1 cellular context compared by ENCODE assay signal in genomic region chr6:35297541-35298481, GRCh38.
TF ChIP-seq lines count a peak whose summit lies in the region.

A gene with protein sequence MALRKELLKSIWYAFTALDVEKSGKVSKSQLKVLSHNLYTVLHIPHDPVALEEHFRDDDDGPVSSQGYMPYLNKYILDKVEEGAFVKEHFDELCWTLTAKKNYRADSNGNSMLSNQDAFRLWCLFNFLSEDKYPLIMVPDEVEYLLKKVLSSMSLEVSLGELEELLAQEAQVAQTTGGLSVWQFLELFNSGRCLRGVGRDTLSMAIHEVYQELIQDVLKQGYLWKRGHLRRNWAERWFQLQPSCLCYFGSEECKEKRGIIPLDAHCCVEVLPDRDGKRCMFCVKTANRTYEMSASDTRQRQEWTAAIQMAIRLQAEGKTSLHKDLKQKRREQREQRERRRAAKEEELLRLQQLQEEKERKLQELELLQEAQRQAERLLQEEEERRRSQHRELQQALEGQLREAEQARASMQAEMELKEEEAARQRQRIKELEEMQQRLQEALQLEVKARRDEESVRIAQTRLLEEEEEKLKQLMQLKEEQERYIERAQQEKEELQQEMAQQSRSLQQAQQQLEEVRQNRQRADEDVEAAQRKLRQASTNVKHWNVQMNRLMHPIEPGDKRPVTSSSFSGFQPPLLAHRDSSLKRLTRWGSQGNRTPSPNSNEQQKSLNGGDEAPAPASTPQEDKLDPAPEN (plus strand): TSS chr6:35297818. CDS start chr6:35297857, 39 bp downstream.

TF ChIP-seq in HepG2, 621 proteins besides CTCF, POLR2A, EP300 and RAD21 (continued from another document and continues in another):
- TF ChIP-seq TMF1 (CRISPR knock-in tag; IDR thresholded peaks at IDR 0.05; ENCODE audit: low read depth) (peak; percentile 90; the same call in 1 of the 2 replicates), ISL2 (CRISPR knock-in tag; IDR thresholded peaks at IDR 0.05) (peak; percentile 76), TEAD3 (CRISPR knock-in tag; optimal IDR thresholded peaks at IDR 0.05; ENCODE audit: borderline replicate concordance) (peak; percentile 81), ZNF292 (CRISPR knock-in tag; IDR thresholded peaks at IDR 0.05; ENCODE audit: borderline replicate concordance, low read depth) (peak; percentile 89), GABPA (IDR thresholded peaks at IDR 0.05; ENCODE audit: low read depth, low read length) (no peak), GABPA (CRISPR knock-in tag; IDR thresholded peaks at IDR 0.05; ENCODE audit: low read depth) (peak; percentile 69), ZFP41 (CRISPR knock-in tag; IDR thresholded peaks at IDR 0.05; ENCODE audit: borderline replicate concordance) (peak; percentile 53; the same call in 1 of the 2 replicates), MED8 (CRISPR knock-in tag; IDR thresholded peaks at IDR 0.05; ENCODE audit: insufficient replicate concordance) (peak; percentile 72), ZKSCAN1 (IDR thresholded peaks at IDR 0.05; ENCODE audit: low read length) (0 out of 2 replicates have a peak, but pooled peaks have one; percentile 70), MIER2 (CRISPR knock-in tag; IDR thresholded peaks at IDR 0.05) (peak; percentile 65), ZNF678 (CRISPR knock-in tag; IDR thresholded peaks at IDR 0.05) (peak; percentile 79; the same call in 1 of the 2 replicates), ZIK1 (CRISPR knock-in tag; IDR thresholded peaks at IDR 0.05; ENCODE audit: borderline replicate concordance, low read depth) (peak; percentile 71; the same call in 1 of the 2 replicates), FOXM1 (CRISPR knock-in tag; IDR thresholded peaks at IDR 0.05) (peak; percentile 82; the same call in 1 of the 2 replicates), ZNF546 (CRISPR knock-in tag; conservative IDR thresholded peaks at IDR 0.05) (0 out of 2 replicates have a peak, but pooled peaks have one; percentile 35), ZBTB8A (CRISPR knock-in tag; IDR thresholded peaks at IDR 0.05; ENCODE audit: borderline replicate concordance, low read depth) (no peak), ZNF724P (CRISPR knock-in tag; IDR thresholded peaks at IDR 0.05; ENCODE audit: borderline replicate concordance) (no peak), STAT5B (CRISPR knock-in tag; IDR thresholded peaks at IDR 0.05) (no peak), ZFP90 (CRISPR knock-in tag; IDR thresholded peaks at IDR 0.05; ENCODE audit: borderline replicate concordance) (0 out of 2 replicates have a peak, but pooled peaks have one; percentile 75), ZNF703 (CRISPR knock-in tag; IDR thresholded peaks at IDR 0.05; ENCODE audit: borderline replicate concordance) (no peak; the same call in 1 of the 2 replicates), ZNF564 (CRISPR knock-in tag; IDR thresholded peaks at IDR 0.05) (no peak), SIN3A (IDR thresholded peaks at IDR 0.05; ENCODE audit: borderline replicate concordance, low read depth, low read length) (peak; percentile 85; the same call in 1 of the 2 replicates), GATAD2A (CRISPR knock-in tag; IDR thresholded peaks at IDR 0.05) (peak; percentile 73), ZNF75D (CRISPR knock-in tag; IDR thresholded peaks at IDR 0.05; ENCODE audit: borderline replicate concordance) (no peak), SYNCRIP (IDR thresholded peaks at IDR 0.05; ENCODE audit: insufficient read depth, low read depth, low read length) (no peak), FOXC1 (CRISPR knock-in tag; IDR thresholded peaks at IDR 0.05; ENCODE audit: borderline replicate concordance) (peak; percentile 19; the same call in 1 of the 2 replicates), ZBTB3 (CRISPR knock-in tag; IDR thresholded peaks at IDR 0.05; ENCODE audit: borderline replicate concordance, low read depth) (no peak), ZNF737 (CRISPR knock-in tag; IDR thresholded peaks at IDR 0.05; ENCODE audit: borderline replicate concordance) (peak; percentile 39; the same call in 1 of the 2 replicates), AKAP8 (CRISPR knock-in tag; IDR thresholded peaks at IDR 0.05) (0 out of 2 replicates have a peak, but pooled peaks have one; percentile 47), ZFP36 (IDR thresholded peaks at IDR 0.05; ENCODE audit: borderline replicate concordance, low read depth, low read length, partially characterized antibody) (peak; percentile 39), ZNF446 (CRISPR knock-in tag; IDR thresholded peaks at IDR 0.05) (no peak), MXD4 (CRISPR knock-in tag; IDR thresholded peaks at IDR 0.05) (peak; percentile 63), MTA3 (CRISPR knock-in tag; IDR thresholded peaks at IDR 0.05) (no peak), TFE3 (CRISPR knock-in tag; IDR thresholded peaks at IDR 0.05) (0 out of 2 replicates have a peak, but pooled peaks have one; percentile 38), NPAS2 (CRISPR knock-in tag; IDR thresholded peaks at IDR 0.05; ENCODE audit: borderline replicate concordance) (no peak), FOXK2 (IDR thresholded peaks at IDR 0.05) (no peak), MZF1 (CRISPR knock-in tag; IDR thresholded peaks at IDR 0.05; ENCODE audit: borderline replicate concordance) (no peak), HOXD1 (CRISPR knock-in tag; IDR thresholded peaks at IDR 0.05) (peak; percentile 50; the same call in 1 of the 2 replicates), SMAD1 (CRISPR knock-in tag; IDR thresholded peaks at IDR 0.05; ENCODE audit: borderline replicate concordance, low read depth) (peak; percentile 89; the same call in 1 of the 2 replicates), BHLHE40 (IDR thresholded peaks at IDR 0.05; ENCODE audit: low read length) (peak; percentile 28; the same call in 1 of the 2 replicates), ZNF646 (CRISPR knock-in tag; IDR thresholded peaks at IDR 0.05) (no peak), REL (CRISPR knock-in tag; conservative IDR thresholded peaks at IDR 0.05) (no peak; the same call in 1 of the 2 replicates), BATF2 (CRISPR knock-in tag; IDR thresholded peaks at IDR 0.05) (no peak), PHB2 (IDR thresholded peaks at IDR 0.05; ENCODE audit: partially characterized antibody) (no peak), MED13 (CRISPR knock-in tag; IDR thresholded peaks at IDR 0.05) (no peak), FOXO1 (CRISPR knock-in tag; IDR thresholded peaks at IDR 0.05) (peak; percentile 41; the same call in 1 of the 2 replicates), HES4 (CRISPR knock-in tag; IDR thresholded peaks at IDR 0.05; ENCODE audit: borderline replicate concordance) (peak; percentile 66; the same call in 1 of the 2 replicates), ELF4 (CRISPR knock-in tag; IDR thresholded peaks at IDR 0.05; ENCODE audit: borderline replicate concordance) (peak; percentile 54; the same call in 1 of the 2 replicates), ZNF121 (CRISPR knock-in tag; IDR thresholded peaks at IDR 0.05) (peak; percentile 4; the same call in 1 of the 2 replicates)
- TF ChIP-seq, protein P1, sequence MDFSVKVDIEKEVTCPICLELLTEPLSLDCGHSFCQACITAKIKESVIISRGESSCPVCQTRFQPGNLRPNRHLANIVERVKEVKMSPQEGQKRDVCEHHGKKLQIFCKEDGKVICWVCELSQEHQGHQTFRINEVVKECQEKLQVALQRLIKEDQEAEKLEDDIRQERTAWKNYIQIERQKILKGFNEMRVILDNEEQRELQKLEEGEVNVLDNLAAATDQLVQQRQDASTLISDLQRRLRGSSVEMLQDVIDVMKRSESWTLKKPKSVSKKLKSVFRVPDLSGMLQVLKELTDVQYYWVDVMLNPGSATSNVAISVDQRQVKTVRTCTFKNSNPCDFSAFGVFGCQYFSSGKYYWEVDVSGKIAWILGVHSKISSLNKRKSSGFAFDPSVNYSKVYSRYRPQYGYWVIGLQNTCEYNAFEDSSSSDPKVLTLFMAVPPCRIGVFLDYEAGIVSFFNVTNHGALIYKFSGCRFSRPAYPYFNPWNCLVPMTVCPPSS (IDR thresholded peaks at IDR 0.05) = no peak
- TF ChIP-seq, protein P2, sequence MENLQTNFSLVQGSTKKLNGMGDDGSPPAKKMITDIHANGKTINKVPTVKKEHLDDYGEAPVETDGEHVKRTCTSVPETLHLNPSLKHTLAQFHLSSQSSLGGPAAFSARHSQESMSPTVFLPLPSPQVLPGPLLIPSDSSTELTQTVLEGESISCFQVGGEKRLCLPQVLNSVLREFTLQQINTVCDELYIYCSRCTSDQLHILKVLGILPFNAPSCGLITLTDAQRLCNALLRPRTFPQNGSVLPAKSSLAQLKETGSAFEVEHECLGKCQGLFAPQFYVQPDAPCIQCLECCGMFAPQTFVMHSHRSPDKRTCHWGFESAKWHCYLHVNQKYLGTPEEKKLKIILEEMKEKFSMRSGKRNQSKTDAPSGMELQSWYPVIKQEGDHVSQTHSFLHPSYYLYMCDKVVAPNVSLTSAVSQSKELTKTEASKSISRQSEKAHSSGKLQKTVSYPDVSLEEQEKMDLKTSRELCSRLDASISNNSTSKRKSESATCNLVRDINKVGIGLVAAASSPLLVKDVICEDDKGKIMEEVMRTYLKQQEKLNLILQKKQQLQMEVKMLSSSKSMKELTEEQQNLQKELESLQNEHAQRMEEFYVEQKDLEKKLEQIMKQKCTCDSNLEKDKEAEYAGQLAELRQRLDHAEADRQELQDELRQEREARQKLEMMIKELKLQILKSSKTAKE (CRISPR knock-in tag; IDR thresholded peaks at IDR 0.05; ENCODE audit: borderline replicate concordance) = peak; percentile 37; the same call in 1 of the 2 replicates
- TF ChIP-seq, protein P3, sequence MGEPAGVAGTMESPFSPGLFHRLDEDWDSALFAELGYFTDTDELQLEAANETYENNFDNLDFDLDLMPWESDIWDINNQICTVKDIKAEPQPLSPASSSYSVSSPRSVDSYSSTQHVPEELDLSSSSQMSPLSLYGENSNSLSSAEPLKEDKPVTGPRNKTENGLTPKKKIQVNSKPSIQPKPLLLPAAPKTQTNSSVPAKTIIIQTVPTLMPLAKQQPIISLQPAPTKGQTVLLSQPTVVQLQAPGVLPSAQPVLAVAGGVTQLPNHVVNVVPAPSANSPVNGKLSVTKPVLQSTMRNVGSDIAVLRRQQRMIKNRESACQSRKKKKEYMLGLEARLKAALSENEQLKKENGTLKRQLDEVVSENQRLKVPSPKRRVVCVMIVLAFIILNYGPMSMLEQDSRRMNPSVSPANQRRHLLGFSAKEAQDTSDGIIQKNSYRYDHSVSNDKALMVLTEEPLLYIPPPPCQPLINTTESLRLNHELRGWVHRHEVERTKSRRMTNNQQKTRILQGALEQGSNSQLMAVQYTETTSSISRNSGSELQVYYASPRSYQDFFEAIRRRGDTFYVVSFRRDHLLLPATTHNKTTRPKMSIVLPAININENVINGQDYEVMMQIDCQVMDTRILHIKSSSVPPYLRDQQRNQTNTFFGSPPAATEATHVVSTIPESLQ (CRISPR knock-in tag; conservative IDR thresholded peaks at IDR 0.05) = no peak
